In the genomic region with DNA sequence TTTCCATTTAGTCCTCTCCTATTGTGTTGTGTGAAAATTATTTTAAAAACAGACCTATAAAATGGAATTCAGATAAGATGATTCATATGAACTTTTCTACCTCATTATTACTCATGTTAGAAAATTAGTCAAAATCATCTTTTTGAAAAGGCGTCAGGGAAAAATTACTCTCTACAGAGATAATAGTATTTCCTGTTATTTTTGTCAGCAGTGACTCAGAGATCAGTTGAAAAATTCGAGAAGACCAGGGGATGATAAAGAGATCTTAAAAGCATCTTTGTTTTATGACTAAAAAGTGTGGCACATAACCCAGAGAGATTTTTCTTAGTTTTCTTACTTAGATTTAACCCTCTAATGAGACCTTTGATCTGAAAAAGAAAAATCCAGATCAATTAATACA, we compare ENCODE assay signal across 14 cellular contexts.
DNase-seq lines count a peak whose midpoint lies in the region; ATAC-seq and TF ChIP-seq lines count a peak whose summit lies in the region.
"Had no signal": no experiment of that assay in that cellular context is flagged by ENCODE, and none has a peak within 500 bp of the region (broad histone marks: within the 10 kb centered on the region; RNA-seq: fewer than 3 reads in every experiment).

No MANE protein-coding gene starts in this region.

- H3K9me2 ChIP-seq in HCT116 (ENCODE audit: insufficient read depth): no peaks in the 10 kb centered on the region

- peak overlapping the region; percentile 39 for H3K4me2 ChIP-seq in HCT116 (ENCODE audit: low read length)
- H3K4me2 ChIP-seq: KMS-11 had no signal

- H3K4me3 Mint-ChIP-seq in activated naive CD8-positive, alpha-beta T cell treated with anti-CD3 and anti-CD28 coated beads, Interleukin-2, amount 50 U/mL, for 24 hours: no peak overlapping the region
- H3K4me3 Mint-ChIP-seq in naive thymus-derived CD4-positive, alpha-beta T cell: no peak overlapping the region

- H3K9me3 Mint-ChIP-seq in activated naive CD8-positive, alpha-beta T cell treated with anti-CD3 and anti-CD28 coated beads, Interleukin-2, amount 50 U/mL, for 24 hours: no peaks in the 10 kb centered on the region
- peaks cover 0 to 4% (median 0%) of the 10 kb centered on the region in 11 donors for H3K9me3 Mint-ChIP-seq in naive thymus-derived CD4-positive, alpha-beta T cell

- BruUV-seq in HCT116 (replicated peaks; lab: Mats Ljungman, UMichigan): no TSS peak

- no peaks in the 10 kb centered on the region for H3K9me3 ChIP-seq in HCT116 (ENCODE audit: control insufficient read depth in 1 of 2, insufficient read depth in 1 of 2, low read depth in 1 of 2, low read length in 2 of 2)
- no peaks in the 10 kb centered on the region for H3K9me3 ChIP-seq in naive thymus-derived CD4-positive, alpha-beta T cell (ENCODE audit: control insufficient read depth in 2 of 3, low read length in 3 of 3)
- H3K9me3 ChIP-seq: esophagus squamous epithelium had no signal

- no peak overlapping the region for H3K4me3 ChIP-seq in HCT116 (replicated peaks in 1 of 2; ENCODE audit: low read depth in 1 of 2, low read length in 2 of 2)
- H3K4me3 ChIP-seq in naive thymus-derived CD4-positive, alpha-beta T cell (ENCODE audit: low read length): no peak overlapping the region
- H3K4me3 ChIP-seq: esophagus squamous epithelium had no signal

- peak overlapping the region; percentile 80 for H3K27ac Mint-ChIP-seq in activated naive CD8-positive, alpha-beta T cell treated with anti-CD3 and anti-CD28 coated beads, Interleukin-2, amount 50 U/mL, for 24 hours
- H3K27ac Mint-ChIP-seq in naive thymus-derived CD4-positive, alpha-beta T cell: no peak overlapping the region

- H3K36me3 Mint-ChIP-seq in activated naive CD8-positive, alpha-beta T cell treated with anti-CD3 and anti-CD28 coated beads, Interleukin-2, amount 50 U/mL, for 24 hours (ENCODE audit: low read depth): no peaks in the 10 kb centered on the region
- no peaks in the 10 kb centered on the region for H3K36me3 Mint-ChIP-seq in naive thymus-derived CD4-positive, alpha-beta T cell

- H4K20me1 ChIP-seq in HCT116 (ENCODE audit: insufficient read depth): no peaks in the 10 kb centered on the region

- intact Hi-C loops in HCT116 (cut with micrococcal nuclease): no loop called here
- intact Hi-C loops in naive thymus-derived CD4-positive, alpha-beta T cell (cut with micrococcal nuclease): no loop called here

- H2AFZ ChIP-seq in HCT116 (ENCODE audit: low read depth, low read length, poor library complexity, severe bottlenecking): peak overlapping the region; percentile 79

- POLR2A ChIA-PET in HCT116 (lab: Charles Lee): no interaction called here
- POLR2A ChIA-PET in naive thymus-derived CD4-positive, alpha-beta T cell (lab: Charles Lee): no interaction called here

- RAD21 ChIA-PET in HCT116 (lab: Charles Lee; ENCODE audit: low non-redundant PET in 1 of 2, low total read pairs in 2 of 2, uncharacterized antibody in 2 of 2, unreplicated experiment in 2 of 2): no interaction called here

- peak; percentile 21 for DNase-seq in AG08396 (ENCODE audit: low spot score)
- no peak for DNase-seq in HCT116 (ENCODE audit: low read depth, low spot score)
- DNase-seq in activated naive CD8-positive, alpha-beta T cell treated with anti-CD3 and anti-CD28 coated beads, Interleukin-2, amount 50 U/mL, for 24 hours: no peak
- peak; percentile 25 for DNase-seq in hepatic stellate cell (ENCODE audit: low spot score)
- DNase-seq in NCI-H128 (lab: John Stamatoyannopoulos, UW; ENCODE audit: unreplicated experiment): no peak
- DNase-seq in naive thymus-derived CD4-positive, alpha-beta T cell: no peak
- DNase-seq in activated CD4-positive, alpha-beta T cell treated with anti-CD3 and anti-CD28 coated beads, Interleukin-2, amount 50 U/mL, for 48 hours: no peak
- DNase-seq: activated effector memory CD4-positive, alpha-beta T cell treated with anti-CD3 and anti-CD28 coated beads, Interleukin-2, amount 50 U/mL, for 16 hours; esophagus squamous epithelium; NCI-H2029 treated with DMSO at 0.1 percent for 48 hours; NK-92 treated with Interleukin-12 subunit alpha and Interleukin-12 subunit beta, amount 100 ng/mL, for 24 hours had no signal

- no peak for TF ChIP-seq RAD21 in HCT116 (IDR thresholded peaks at IDR 0.05; ENCODE audit: low read depth)

- no peaks in the 10 kb centered on the region for H3K27me3 ChIP-seq in HCT116 (ENCODE audit: insufficient read depth, low read length)
- H3K27me3 ChIP-seq in naive thymus-derived CD4-positive, alpha-beta T cell (ENCODE audit: control insufficient read depth in 2 of 2, insufficient read depth in 2 of 2, low read length in 2 of 2): no peaks in the 10 kb centered on the region
- H3K27me3 ChIP-seq: esophagus squamous epithelium had no signal

- peaks cover 10% of the 10 kb centered on the region for H3K27me3 Mint-ChIP-seq in activated naive CD8-positive, alpha-beta T cell treated with anti-CD3 and anti-CD28 coated beads, Interleukin-2, amount 50 U/mL, for 24 hours
- peaks cover 0 to 7% (median 0%) of the 10 kb centered on the region in 5 donors for H3K27me3 Mint-ChIP-seq in naive thymus-derived CD4-positive, alpha-beta T cell

- peaks cover 21% of the 10 kb centered on the region for H3K4me1 Mint-ChIP-seq in activated naive CD8-positive, alpha-beta T cell treated with anti-CD3 and anti-CD28 coated beads, Interleukin-2, amount 50 U/mL, for 24 hours
- peaks cover 0 to 2% (median 0%) of the 10 kb centered on the region in 7 donors for H3K4me1 Mint-ChIP-seq in naive thymus-derived CD4-positive, alpha-beta T cell

- H3K36me3 ChIP-seq in HCT116 (ENCODE audit: control insufficient read depth in 1 of 2, insufficient read depth in 2 of 2, low read length in 2 of 2): no peaks in the 10 kb centered on the region
- no peaks in the 10 kb centered on the region for H3K36me3 ChIP-seq in naive thymus-derived CD4-positive, alpha-beta T cell (ENCODE audit: control insufficient read depth in 2 of 3, insufficient read depth in 3 of 3, low read length in 3 of 3)
- H3K36me3 ChIP-seq: esophagus squamous epithelium had no signal

- H3K27ac ChIP-seq in HCT116 (ENCODE audit: low read depth, low read length): no peak overlapping the region
- no peak overlapping the region for H3K27ac ChIP-seq in naive thymus-derived CD4-positive, alpha-beta T cell (ENCODE audit: low read depth, low read length)
- H3K27ac ChIP-seq: C4-2B, esophagus squamous epithelium, KMS-11 had no signal

- no peak for TF ChIP-seq POLR2A in HCT116 (IDR thresholded peaks at IDR 0.05; ENCODE audit: borderline replicate concordance, extremely low read depth, insufficient read depth, insufficient read length)

- no peaks in the 10 kb centered on the region for H3K79me2 ChIP-seq in HCT116 (ENCODE audit: insufficient read depth, low read length)

- no peak overlapping the region for H3K9ac ChIP-seq in HCT116 (ENCODE audit: low read length)
- H3K9ac ChIP-seq: KMS-11 had no signal

- no peak for TF ChIP-seq CTCF in HCT116 (IDR thresholded peaks at IDR 0.05 in 2 of 3, conservative IDR thresholded peaks at IDR 0.05 in 1 of 3; ENCODE audit: borderline replicate concordance in 1 of 3, insufficient read depth in 1 of 3, low read depth in 2 of 3, low read length in 2 of 3)

- ATAC-seq in HCT116 (no peak), HG03520 (IDR thresholded peaks at IDR 0.05; ENCODE audit: unreplicated experiment) (no peak)
- peak; percentile 72 for ATAC-seq in activated naive CD8-positive, alpha-beta T cell treated with anti-CD3 and anti-CD28 coated beads, Interleukin-2, amount 50 U/mL, for 24 hours
- ATAC-seq in naive thymus-derived CD4-positive, alpha-beta T cell: no peak

- CTCF ChIA-PET in HCT116 (lab: Charles Lee): no interaction called here
- CTCF ChIA-PET in naive thymus-derived CD4-positive, alpha-beta T cell (lab: Charles Lee): no interaction called here

- H3K4me1 ChIP-seq in HCT116 (ENCODE audit: control insufficient read depth in 1 of 2, insufficient read depth in 2 of 2, low read length in 2 of 2): peaks cover 0 to 23% of the 10 kb centered on the region in 2 experiments; a peak in 2 of 4 replicates
- no peaks in the 10 kb centered on the region for H3K4me1 ChIP-seq in naive thymus-derived CD4-positive, alpha-beta T cell (ENCODE audit: control insufficient read depth in 2 of 2, insufficient read depth in 2 of 2, low read length in 2 of 2)
- H3K4me1 ChIP-seq: esophagus squamous epithelium had no signal

TF ChIP-seq in HCT116, 20 proteins besides CTCF, POLR2A, EP300 and RAD21:
- TF ChIP-seq SP1 (IDR thresholded peaks at IDR 0.05; ENCODE audit: low read depth) (no peak), POLR2AphosphoS5 (IDR thresholded peaks at IDR 0.05; ENCODE audit: low read depth, low read length) (no peak), FOSL1 (IDR thresholded peaks at IDR 0.05; ENCODE audit: low read depth) (peak; percentile 53; the same call in 1 of the 2 replicates)

Comparison
In these comparisons a context has a peak if more than half of its experiments do, and no peak if none do; other contexts are left out.
1. DNase-seq: peak in AG08396 (single experiment) and hepatic stellate cell (single experiment); none in HCT116 (single experiment), activated naive CD8-positive, alpha-beta T cell treated with anti-CD3 and anti-CD28 coated beads, Interleukin-2, amount 50 U/mL, for 24 hours (single experiment), NCI-H128 (single experiment), naive thymus-derived CD4-positive, alpha-beta T cell (0 of 9) and activated CD4-positive, alpha-beta T cell treated with anti-CD3 and anti-CD28 coated beads, Interleukin-2, amount 50 U/mL, for 48 hours (0 of 2).